ENCODE assay signal across 9 cellular contexts in the genomic region with DNA sequence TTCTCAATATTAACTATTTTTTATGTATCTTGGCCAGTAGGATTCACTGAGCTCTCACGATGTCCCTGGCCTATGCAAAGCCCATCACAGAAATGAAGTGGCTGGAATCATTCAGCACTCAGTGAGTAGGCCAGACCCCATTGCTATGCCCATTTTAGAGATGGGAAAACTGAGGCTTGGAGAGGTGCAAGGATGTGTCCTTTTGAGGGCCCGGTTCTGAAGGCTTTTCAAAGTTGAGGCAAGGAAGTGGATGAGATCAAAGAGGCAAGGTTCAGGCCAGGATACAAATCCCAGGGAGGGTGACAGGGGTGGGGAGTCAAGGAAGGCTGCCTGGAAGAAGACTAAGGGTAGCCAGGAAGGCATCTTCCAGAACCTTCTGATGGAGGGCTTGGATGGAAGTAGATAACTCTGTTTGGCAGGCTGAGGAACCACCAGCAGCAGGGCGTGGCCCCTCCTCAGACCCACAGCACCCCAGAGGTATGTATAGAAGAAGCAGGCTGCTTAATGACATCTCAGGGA. TPM values are rescaled to one million over a fixed set of nuclear protein-coding genes. Genes with fewer than 3 reads are reported as not detected.
DNase-seq lines count a peak whose midpoint lies in the region; ATAC-seq and TF ChIP-seq lines count a peak whose summit lies in the region.
"Had no signal": no experiment of that assay in that cellular context is flagged by ENCODE, and none has a peak within 500 bp of the region (broad histone marks: within the 10 kb centered on the region; RNA-seq: fewer than 3 reads in every experiment).

No MANE protein-coding gene starts in this region.

- no peak for TF ChIP-seq CTCF in osteocyte (IDR thresholded peaks at IDR 0.05)

- DNase-seq in NT2/D1 (ENCODE audit: low read depth, low spot score) (no peak), osteocyte (ENCODE audit: extremely low spot score, unreplicated experiment) (no peak), NCI-H69 (lab: John Stamatoyannopoulos, UW) (no peak), middle frontal gyrus (ENCODE audit: extremely low spot score, low spot score) (no peak)
- no peak for DNase-seq in effector memory CD4-positive, alpha-beta T cell

- no peak for TF ChIP-seq POLR2A in GM18505 (IDR thresholded peaks at IDR 0.05; ENCODE audit: borderline replicate concordance, extremely low read depth, insufficient read depth, insufficient read length)

- peak overlapping the region; percentile 77 for H3K4me3 Mint-ChIP-seq in osteocyte (ENCODE audit: unreplicated experiment)

- peaks cover 46 to 78% (median 63%) of the 10 kb centered on the region in 10 experiments for H3K4me1 ChIP-seq in BLaER1 treated with 17β-estradiol and CSF1 and Interleukin-3, amounts not matched to agents 10 nM and 100 nM
- H3K4me1 ChIP-seq in NT2/D1 (ENCODE audit: insufficient read depth, insufficient read length): peaks cover 13% of the 10 kb centered on the region
- H3K4me1 ChIP-seq in effector memory CD4-positive, alpha-beta T cell (ENCODE audit: control insufficient read depth, insufficient read depth, low read length, poor library complexity, severe bottlenecking): peaks cover 33% of the 10 kb centered on the region

- H3K9ac ChIP-seq in BLaER1 treated with 17β-estradiol and CSF1 and Interleukin-3, amounts not matched to agents 10 nM and 100 nM: peak overlapping the region in 10 of 11 experiments; percentile 78 to 88 (median 84); a peak in 18 of 22 replicates
- H3K9ac ChIP-seq in NT2/D1 (ENCODE audit: insufficient read length, low read depth): peak overlapping the region; percentile 66

- no peaks in the 10 kb centered on the region for H4K20me1 ChIP-seq in BLaER1 treated with 17β-estradiol and CSF1 and Interleukin-3, amounts not matched to agents 10 nM and 100 nM

- ATAC-seq in GM18858 (IDR thresholded peaks at IDR 0.05; ENCODE audit: unreplicated experiment) (no peak), GM18505 (IDR thresholded peaks at IDR 0.05; ENCODE audit: unreplicated experiment) (no peak)
- ATAC-seq: activated CD4-positive, CD25-positive, alpha-beta regulatory T cell treated with anti-CD3 and anti-CD28 coated beads, Interleukin-2, amount 50 U/mL, for 24 hours had no signal

- H3K9me3 Mint-ChIP-seq in osteocyte (ENCODE audit: unreplicated experiment): no peaks in the 10 kb centered on the region

- H3K4me1 Mint-ChIP-seq in osteocyte (ENCODE audit: unreplicated experiment): peaks cover 28% of the 10 kb centered on the region

- no peaks in the 10 kb centered on the region for H3K36me3 ChIP-seq in BLaER1 treated with 17β-estradiol and CSF1 and Interleukin-3, amounts not matched to agents 10 nM and 100 nM
- no peaks in the 10 kb centered on the region for H3K36me3 ChIP-seq in NT2/D1 (ENCODE audit: insufficient read depth, insufficient read length, low read length)
- no peaks in the 10 kb centered on the region for H3K36me3 ChIP-seq in effector memory CD4-positive, alpha-beta T cell (ENCODE audit: control insufficient read depth, insufficient read depth, low read length)

- no peaks in the 10 kb centered on the region for H3K27me3 Mint-ChIP-seq in osteocyte (ENCODE audit: unreplicated experiment)

- no peaks in the 10 kb centered on the region for H3K27me3 ChIP-seq in BLaER1 treated with 17β-estradiol and CSF1 and Interleukin-3, amounts not matched to agents 10 nM and 100 nM
- H3K27me3 ChIP-seq in NT2/D1 (ENCODE audit: insufficient read depth, insufficient read length): no peaks in the 10 kb centered on the region
- no peaks in the 10 kb centered on the region for H3K27me3 ChIP-seq in effector memory CD4-positive, alpha-beta T cell (replicated peaks; ENCODE audit: control insufficient read depth, insufficient read depth, low read length, poor library complexity, severe bottlenecking)

- peak overlapping the region; percentile 76 to 97 (median 91) for H3K4me2 ChIP-seq in BLaER1 treated with 17β-estradiol and CSF1 and Interleukin-3, amounts not matched to agents 10 nM and 100 nM

- H3K9me3 ChIP-seq in BLaER1 treated with 17β-estradiol and CSF1 and Interleukin-3, amounts not matched to agents 10 nM and 100 nM (replicated peaks in 1 of 11): no peaks in the 10 kb centered on the region
- no peaks in the 10 kb centered on the region for H3K9me3 ChIP-seq in NT2/D1 (ENCODE audit: insufficient read depth, low read length)
- no peaks in the 10 kb centered on the region for H3K9me3 ChIP-seq in effector memory CD4-positive, alpha-beta T cell (ENCODE audit: control insufficient read depth, low read length)

- H3K36me3 Mint-ChIP-seq in osteocyte (ENCODE audit: unreplicated experiment): no peaks in the 10 kb centered on the region

- peak overlapping the region in 10 of 11 experiments; percentile 87 to 94 (median 92); a peak in 20 of 22 replicates for H3K27ac ChIP-seq in BLaER1 treated with 17β-estradiol and CSF1 and Interleukin-3, amounts not matched to agents 10 nM and 100 nM
- peak overlapping the region; percentile 89 for H3K27ac ChIP-seq in effector memory CD4-positive, alpha-beta T cell (ENCODE audit: insufficient read depth, low read length, poor library complexity, severe bottlenecking)

- H3K4me3 ChIP-seq in BLaER1 treated with 17β-estradiol and CSF1 and Interleukin-3, amounts not matched to agents 10 nM and 100 nM: peak overlapping the region in 5 of 10 experiments; percentile 56 to 68 (median 59); a peak in 10 of 20 replicates
- no peak overlapping the region for H3K4me3 ChIP-seq in NT2/D1 (ENCODE audit: insufficient read length, low read depth)
- peak overlapping the region; percentile 45 for H3K4me3 ChIP-seq in effector memory CD4-positive, alpha-beta T cell (ENCODE audit: insufficient read depth, low read depth, low read length, poor library complexity, severe bottlenecking)

- H3K27ac Mint-ChIP-seq in osteocyte (ENCODE audit: unreplicated experiment): peak overlapping the region; percentile 100

RNA-seq across cellular contexts. Expression of gene ERCC1, which starts 18.8 kb away (rescaled TPM):
- total RNA-seq in osteocyte: 96.7 and 117 TPM in 2 replicates

RNA-seq across cellular contexts. Expression of gene FOSB, which starts 25.3 kb away (rescaled TPM):
- total RNA-seq in osteocyte: 93.8 and 176 TPM in 2 replicates

RNA-seq across cellular contexts. Expression of gene POLR1G, which starts 36.0 kb away (rescaled TPM):
- total RNA-seq in osteocyte: 7.6 and 9.1 TPM in 2 replicates

RNA-seq across cellular contexts. Expression of gene PPP1R13L, which starts 37.6 kb away (rescaled TPM):
- 48.7 and 53.5 TPM in 2 replicates for total RNA-seq in osteocyte

RNA-seq across cellular contexts. Expression of gene RTN2, which starts 54.4 kb away (rescaled TPM):
- 15.6 and 15.8 TPM in 2 replicates for total RNA-seq in osteocyte
